ENCODE assay signal across 28 cellular contexts in the genomic region with DNA sequence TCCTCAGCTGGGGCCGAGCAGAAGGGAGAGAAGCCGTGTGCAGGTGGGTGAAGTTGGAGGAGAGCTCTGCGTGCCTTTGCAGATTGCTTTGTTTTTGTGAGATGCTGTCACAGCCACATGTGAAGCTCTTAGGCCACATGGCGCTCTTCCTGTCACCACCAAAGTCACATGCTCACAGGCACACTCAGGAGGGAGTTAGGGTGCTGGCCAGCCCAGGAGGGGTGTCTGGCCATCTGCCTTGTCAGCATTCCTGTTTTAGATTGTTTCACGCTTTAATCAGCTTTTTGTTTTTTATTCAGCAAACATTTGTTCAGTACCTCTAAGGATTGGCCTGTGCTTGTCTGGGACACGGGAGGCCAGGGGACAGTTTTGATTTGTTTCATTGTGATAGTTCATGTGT. TPM values are rescaled to one million over a fixed set of nuclear protein-coding genes. Genes with fewer than 3 reads are reported as not detected.
"Had no signal": no experiment of that assay in that cellular context is flagged by ENCODE, and none has a peak within 500 bp of the region (broad histone marks: within the 10 kb centered on the region; RNA-seq: fewer than 3 reads in every experiment).

No MANE protein-coding gene starts in this region.

- H3K9me3 Mint-ChIP-seq: endodermal cell; natural killer cell; neural crest cell; stimulated activated effector memory CD8-positive, alpha-beta T cell treated with anti-CD3 and anti-CD28 coated beads, Interleukin-12 subunit alpha, Interleukin-12 subunit beta, amount 100 ng/mL, for 72 hours had no signal

- H3K4me3 ChIP-seq: dorsolateral prefrontal cortex, gastrocnemius medialis, lower lobe of right lung, prostate gland, right atrium auricular region, sigmoid colon, thoracic aorta, tibial nerve, upper lobe of left lung had no signal

- H3K4me1 Mint-ChIP-seq: endodermal cell; stimulated activated effector memory CD8-positive, alpha-beta T cell treated with anti-CD3 and anti-CD28 coated beads, Interleukin-12 subunit alpha, Interleukin-12 subunit beta, amount 100 ng/mL, for 72 hours had no signal

- H3K27ac ChIP-seq: dorsolateral prefrontal cortex, epithelial cell of prostate, gastrocnemius medialis, lower lobe of right lung, prostate gland, right atrium auricular region, sigmoid colon, thoracic aorta, tibial nerve, upper lobe of left lung had no signal

- H3K27ac Mint-ChIP-seq: endodermal cell had no signal

- H3K4me3 Mint-ChIP-seq: endodermal cell; natural killer cell; neural crest cell; stimulated activated effector memory CD8-positive, alpha-beta T cell treated with anti-CD3 and anti-CD28 coated beads, Interleukin-12 subunit alpha, Interleukin-12 subunit beta, amount 100 ng/mL, for 72 hours had no signal

- H3K9me3 ChIP-seq: gastrocnemius medialis, lower lobe of right lung, prostate gland, right atrium auricular region, sigmoid colon, thoracic aorta, tibial nerve, upper lobe of left lung had no signal

- DNase-seq: effector CD8-positive, alpha-beta T cell; endodermal cell; foreskin fibroblast; gastrocnemius medialis; head of caudate nucleus; left ventricle myocardium superior; lower lobe of right lung; natural killer cell; sigmoid colon; stimulated activated CD4-positive, alpha-beta T cell treated with anti-CD3 and anti-CD28 coated beads, Interleukin-2, amount 100 ng/mL, for 24 hours; stimulated activated CD4-positive, alpha-beta T cell treated with anti-CD3 and anti-CD28 coated beads, Interleukin-4, amount 100 ng/mL, for 24 hours; stimulated activated naive CD4-positive, alpha-beta T cell treated with Interleukin-2 at 50 U/mL for 16 hours had no signal

- ATAC-seq: esophagus mucosa; gastrocnemius medialis; left ventricle myocardium superior; lower lobe of right lung; natural killer cell; stimulated activated effector memory CD8-positive, alpha-beta T cell treated with anti-CD3 and anti-CD28 coated beads, Interleukin-12 subunit alpha, Interleukin-12 subunit beta, amount 100 ng/mL, for 72 hours had no signal

- H3K4me1 ChIP-seq: gastrocnemius medialis, lower lobe of right lung, prostate gland, right atrium auricular region, sigmoid colon, tibial nerve, upper lobe of left lung had no signal

- H3K27me3 ChIP-seq: dorsolateral prefrontal cortex, gastrocnemius medialis, right atrium auricular region, sigmoid colon, tibial nerve, upper lobe of left lung had no signal

RNA-seq across cellular contexts. Expression of a gene that starts 29.0 kb away (rescaled TPM):
- total RNA-seq: endodermal cell, esophagus mucosa, gastrocnemius medialis, glomerular endothelial cell, left ventricle myocardium superior, lower lobe of right lung, mesenteric fat pad, myocyte, natural killer cell, neural crest cell, osteocyte, right atrium auricular region, sigmoid colon, skeletal muscle tissue, thoracic aorta, tibial nerve had no signal
- polyA plus RNA-seq: keratinocyte, sigmoid colon had no signal
